19 cellular contexts compared by ENCODE assay signal in genomic region chr4:81499840-81500239, GRCh38. TPM values are rescaled to one million over a fixed set of nuclear protein-coding genes. Genes with fewer than 3 reads are reported as not detected.
DNase-seq lines count a peak whose midpoint lies in the region; ATAC-seq and TF ChIP-seq lines count a peak whose summit lies in the region.
"Had no signal": no experiment of that assay in that cellular context is flagged by ENCODE, and none has a peak within 500 bp of the region (broad histone marks: within the 10 kb centered on the region; RNA-seq: fewer than 3 reads in every experiment).

No MANE protein-coding gene starts in this region.

- TF ChIP-seq CTCF in Caco-2 (IDR thresholded peaks at IDR 0.05; ENCODE audit: insufficient read depth in 1 of 2, low read depth in 1 of 2, low read length in 1 of 2, severe bottlenecking in 1 of 2, unreplicated experiment in 1 of 2): no peak

- POLR2A ChIA-PET in Caco-2 (lab: Charles Lee): no interaction called here

- peaks cover 9% of the 10 kb centered on the region for H3K9me3 Mint-ChIP-seq in Caco-2 (ENCODE audit: unreplicated experiment)
- no peaks in the 10 kb centered on the region for H3K9me3 Mint-ChIP-seq in natural killer cell treated with Interleukin-12 subunit alpha and Interleukin-12 subunit beta and Interleukin-15 and Interleukin-18, amount 100 ng/mL, for 72 hours
- H3K9me3 Mint-ChIP-seq: activated T-cell treated with anti-CD3 and anti-CD28 coated beads, Interleukin-2, amount 50 U/mL, for 72 hours; T-cell had no signal

- no peak overlapping the region for H3K4me3 Mint-ChIP-seq in Caco-2 (ENCODE audit: unreplicated experiment)
- H3K4me3 Mint-ChIP-seq in natural killer cell treated with Interleukin-12 subunit alpha and Interleukin-12 subunit beta and Interleukin-15 and Interleukin-18, amount 100 ng/mL, for 72 hours: no peak overlapping the region
- H3K4me3 Mint-ChIP-seq: activated CD4-positive, alpha-beta T cell treated with anti-CD3 and anti-CD28 coated beads for 36 hours; activated T-cell treated with anti-CD3 and anti-CD28 coated beads, Interleukin-2, amount 50 U/mL, for 72 hours; T-cell had no signal

- peak; percentile 98 for ATAC-seq in left colon
- no peak for ATAC-seq in natural killer cell treated with Interleukin-12 subunit alpha and Interleukin-12 subunit beta and Interleukin-15 and Interleukin-18, amount 100 ng/mL, for 72 hours
- no peak for ATAC-seq in HG03139 (IDR thresholded peaks at IDR 0.05; ENCODE audit: unreplicated experiment)
- no peak for ATAC-seq in HG03520 (IDR thresholded peaks at IDR 0.05; ENCODE audit: unreplicated experiment)
- ATAC-seq: activated CD4-positive, alpha-beta T cell treated with anti-CD3 and anti-CD28 coated beads for 36 hours; activated T-cell treated with anti-CD3 and anti-CD28 coated beads, Interleukin-2, amount 50 U/mL, for 72 hours; psoas muscle; stimulated activated naive CD8-positive, alpha-beta T cell treated with anti-CD3 and anti-CD28 coated beads, Interleukin-15, Interleukin-2, amounts not matched to agents 100 U/mL and 50 U/mL, for 24 hours; T-cell had no signal

- H3K27me3 ChIP-seq in Caco-2 (replicated peaks; ENCODE audit: control insufficient read depth, insufficient read depth, low read length): no peaks in the 10 kb centered on the region

- no peaks in the 10 kb centered on the region; the same call in 1 of the 2 replicates for H3K36me3 ChIP-seq in Caco-2 (ENCODE audit: control insufficient read depth, insufficient read depth, low read length)

- no TSS peak for BruUV-seq in Caco-2 (replicated peaks; lab: Mats Ljungman, UMichigan)

- H3K27ac Mint-ChIP-seq in Caco-2 (ENCODE audit: unreplicated experiment): peak overlapping the region; percentile 97
- H3K27ac Mint-ChIP-seq in natural killer cell treated with Interleukin-12 subunit alpha and Interleukin-12 subunit beta and Interleukin-15 and Interleukin-18, amount 100 ng/mL, for 72 hours: no peak overlapping the region
- H3K27ac Mint-ChIP-seq: activated CD4-positive, alpha-beta T cell treated with anti-CD3 and anti-CD28 coated beads for 36 hours; activated T-cell treated with anti-CD3 and anti-CD28 coated beads, Interleukin-2, amount 50 U/mL, for 72 hours had no signal

- H3K36me3 Mint-ChIP-seq in Caco-2 (ENCODE audit: insufficient read depth, unreplicated experiment): peaks cover 6% of the 10 kb centered on the region
- peaks cover 4% of the 10 kb centered on the region for H3K36me3 Mint-ChIP-seq in natural killer cell treated with Interleukin-12 subunit alpha and Interleukin-12 subunit beta and Interleukin-15 and Interleukin-18, amount 100 ng/mL, for 72 hours
- H3K36me3 Mint-ChIP-seq: T-cell had no signal

- no peak for DNase-seq in Caco-2
- DNase-seq in NCI-H1105 treated with DMSO at 0.1 percent for 48 hours (lab: John Stamatoyannopoulos, UW): peak; percentile 39
- DNase-seq in NCI-H82 treated with DMSO at 0.1 percent for 48 hours (lab: John Stamatoyannopoulos, UW; ENCODE audit: unreplicated experiment): peak; percentile 74
- peak in 1 of 2 donors; percentile 38 for DNase-seq in left colon
- DNase-seq in natural killer cell treated with Interleukin-12 subunit alpha and Interleukin-12 subunit beta and Interleukin-15 and Interleukin-18, amount 100 ng/mL, for 72 hours (ENCODE audit: low spot score): no peak
- DNase-seq in globus pallidus (ENCODE audit: low spot score): no peak
- DNase-seq: activated CD4-positive, alpha-beta T cell treated with anti-CD3 and anti-CD28 coated beads for 36 hours; activated T-cell treated with anti-CD3 and anti-CD28 coated beads, Interleukin-2, amount 50 U/mL, for 72 hours; amygdala; cortex of kidney; H7; MM.1S; PC-9; psoas muscle; stimulated activated CD4-positive, alpha-beta T cell treated with anti-CD3 and anti-CD28 coated beads, Interleukin-2, amount 100 ng/mL, for 48 hours; stimulated activated naive CD8-positive, alpha-beta T cell treated with anti-CD3 and anti-CD28 coated beads, Interleukin-15, Interleukin-2, amounts not matched to agents 100 U/mL and 50 U/mL, for 24 hours; T-cell had no signal

- H3K4me3 ChIP-seq in Caco-2 (ENCODE audit: low read depth, low read length): no peak overlapping the region
- H3K4me3 ChIP-seq: PC-9, psoas muscle had no signal

- H3K4me1 Mint-ChIP-seq in Caco-2 (ENCODE audit: low read depth, unreplicated experiment): peaks cover 29% of the 10 kb centered on the region
- peaks cover 21 to 32% of the 10 kb centered on the region in 2 donors for H3K4me1 Mint-ChIP-seq in natural killer cell treated with Interleukin-12 subunit alpha and Interleukin-12 subunit beta and Interleukin-15 and Interleukin-18, amount 100 ng/mL, for 72 hours (ENCODE audit: low read depth in 2 of 2)

- no peaks in the 10 kb centered on the region for H3K9me3 ChIP-seq in Caco-2
- H3K9me3 ChIP-seq: psoas muscle had no signal

- no peaks in the 10 kb centered on the region for H3K27me3 Mint-ChIP-seq in Caco-2 (ENCODE audit: insufficient read depth, unreplicated experiment)
- no peaks in the 10 kb centered on the region for H3K27me3 Mint-ChIP-seq in natural killer cell treated with Interleukin-12 subunit alpha and Interleukin-12 subunit beta and Interleukin-15 and Interleukin-18, amount 100 ng/mL, for 72 hours
- H3K27me3 Mint-ChIP-seq: activated CD4-positive, alpha-beta T cell treated with anti-CD3 and anti-CD28 coated beads for 36 hours; T-cell had no signal

- intact Hi-C loops in Caco-2 (cut with micrococcal nuclease; ENCODE audit: unreplicated experiment): no loop called here
- intact Hi-C loops in left colon (cut with DNase I, micrococcal nuclease): no loop called here

- CTCF ChIA-PET in Caco-2 (lab: Charles Lee): no interaction called here

- H3K4me1 ChIP-seq in Caco-2: peaks cover 33% of the 10 kb centered on the region
- H3K4me1 ChIP-seq: psoas muscle had no signal

RNA-seq across cellular contexts. Expression of gene RASGEF1B, which starts 28.1 kb away (rescaled TPM):
- 24.8 and 32.3 TPM in 2 replicates for total RNA-seq in Caco-2 (2022)
- 10 to 100 TPM; 13.5 to 24.1 TPM for total RNA-seq in left colon
- 10 to 100 TPM in 1 of 2 donors, 1 to 10 TPM in 1; 3.9 to 18.5 TPM for total RNA-seq in natural killer cell treated with Interleukin-12 subunit alpha and Interleukin-12 subunit beta and Interleukin-15 and Interleukin-18, amount 100 ng/mL, for 72 hours

Comparison
In these comparisons a context has a peak if more than half of its experiments do, and no peak if none do; other contexts are left out.
1. DNase-seq: peak in NCI-H1105 treated with DMSO at 0.1 percent for 48 hours (single experiment) and NCI-H82 treated with DMSO at 0.1 percent for 48 hours (single experiment); none in Caco-2 (0 of 2), natural killer cell treated with Interleukin-12 subunit alpha and Interleukin-12 subunit beta and Interleukin-15 and Interleukin-18, amount 100 ng/mL, for 72 hours (single experiment) and globus pallidus (single experiment).